ENCODE assay signal across 17 cellular contexts in the genomic region with DNA sequence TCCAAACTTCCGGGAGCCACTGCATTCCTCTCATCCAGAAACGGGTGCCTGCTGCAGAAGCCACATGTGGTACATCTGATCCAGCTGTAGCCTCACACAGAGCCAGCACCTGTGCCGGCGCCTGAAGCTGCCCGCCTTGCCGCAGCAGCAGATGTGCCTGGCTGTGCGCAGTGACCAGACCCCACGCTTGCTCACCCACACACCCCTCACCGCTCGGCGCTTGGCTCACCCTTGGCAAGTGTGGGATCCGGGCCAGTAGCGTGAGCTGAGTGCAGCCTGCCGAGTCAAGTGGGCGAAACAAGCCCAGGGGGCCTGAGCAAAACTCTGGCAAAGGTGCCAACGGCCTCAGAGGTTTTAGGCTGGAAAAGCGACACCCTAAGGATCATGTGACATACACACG.
"Had no signal": no experiment of that assay in that cellular context is flagged by ENCODE, and none has a peak within 500 bp of the region (broad histone marks: within the 10 kb centered on the region; RNA-seq: fewer than 3 reads in every experiment).

No MANE protein-coding gene starts in this region.

- H3K27me3 ChIP-seq: esophagus squamous epithelium, hepatocyte, tibial artery, vagina had no signal

- H3K9me3 ChIP-seq: esophagus squamous epithelium, mucosa of descending colon, psoas muscle, vagina had no signal

- ATAC-seq: effector memory CD8-positive, alpha-beta T cell; left lobe of liver; mucosa of descending colon; psoas muscle had no signal

- H3K4me3 ChIP-seq: esophagus squamous epithelium, hepatocyte, mucosa of descending colon, psoas muscle, tibial artery, vagina had no signal

- H3K36me3 ChIP-seq: esophagus squamous epithelium, tibial artery, vagina, WERI-Rb-1 had no signal

- H3K4me2 ChIP-seq: hepatocyte had no signal

- H2AFZ ChIP-seq: hepatocyte had no signal

- DNase-seq: activated CD4-positive, alpha-beta T cell treated with anti-CD3 and anti-CD28 coated beads for 1 hour; activated CD4-positive, alpha-beta T cell treated with anti-CD3 and anti-CD28 coated beads, Interleukin-2, amount 50 U/mL, for 4 hours; activated gamma-delta T cell; dermis blood vessel endothelial cell; effector memory CD8-positive, alpha-beta T cell; esophagus squamous epithelium; mesenchymal stem cell; mucosa of descending colon; naive B cell; psoas muscle; stimulated activated naive CD4-positive, alpha-beta T cell treated with Interleukin-2 at 50 U/mL for 16 hours; T-helper 2 cell; tibial artery; WERI-Rb-1 had no signal

- H3K27ac ChIP-seq: esophagus squamous epithelium, hepatocyte, psoas muscle, tibial artery, vagina, WERI-Rb-1 had no signal

- H3K4me1 ChIP-seq: esophagus squamous epithelium, psoas muscle, tibial artery, vagina had no signal
